Comparison of ENCODE assay signal across 10 cellular contexts in genomic region chr3:195129644-195130492, GRCh38.
DNase-seq lines count a peak whose midpoint lies in the region; ATAC-seq and TF ChIP-seq lines count a peak whose summit lies in the region.
"Had no signal": no experiment of that assay in that cellular context is flagged by ENCODE, and none has a peak within 500 bp of the region (broad histone marks: within the 10 kb centered on the region; RNA-seq: fewer than 3 reads in every experiment).

No MANE protein-coding gene starts in this region.

- CTCF ChIA-PET in activated CD4-positive, alpha-beta T cell treated with anti-CD3 and anti-CD28 coated beads, Interleukin-2, amount 10 ng/mL, durations not matched to agents 7 days and 5 days (lab: Charles Lee): interaction anchor here (0.7 to 1.4 kb wide), 5 partner anchors 8 to 442 kb away, joined by 3 to 4 read pairs (median 4); no protein-coding TSS in a partner anchor

- no peak overlapping the region for H3K4me3 ChIP-seq in endodermal cell (ENCODE audit: low read length)

- POLR2A ChIA-PET in activated CD4-positive, alpha-beta T cell treated with anti-CD3 and anti-CD28 coated beads, Interleukin-2, amount 10 ng/mL, durations not matched to agents 7 days and 5 days (lab: Charles Lee): no interaction called here

- no peaks in the 10 kb centered on the region for H3K4me1 ChIP-seq in endodermal cell (ENCODE audit: control insufficient read depth, insufficient read depth, low read length)

- no peaks in the 10 kb centered on the region for H3K27me3 ChIP-seq in endodermal cell (ENCODE audit: control insufficient read depth, insufficient read depth, low read length, poor library complexity, severe bottlenecking)

- 94 to 98% methylated on average over 11 of the region's 11 CpGs for WGBS in endodermal cell (ENCODE audit: insufficient coverage in 1 of 2, insufficient read length in 1 of 2), 2 experiments

- no peaks in the 10 kb centered on the region for H3K9me3 ChIP-seq in endodermal cell (ENCODE audit: control insufficient read depth, low read length)

- H3K36me3 ChIP-seq in endodermal cell (ENCODE audit: control insufficient read depth, insufficient read depth, low read length): peaks cover 10% of the 10 kb centered on the region

- H3K36me3 Mint-ChIP-seq in activated CD4-positive, alpha-beta T cell treated with anti-CD3 and anti-CD28 coated beads, Interleukin-2, amount 10 ng/mL, durations not matched to agents 24 days and 14 days (ENCODE audit: low read depth): peaks cover 2% of the 10 kb centered on the region
- H3K36me3 Mint-ChIP-seq in activated CD4-positive, alpha-beta T cell treated with anti-CD3 and anti-CD28 coated beads, Interleukin-2, amount 10 ng/mL, durations not matched to agents 7 days and 5 days (ENCODE audit: low read depth): no peaks in the 10 kb centered on the region
- H3K36me3 Mint-ChIP-seq in glutamatergic neuron (ENCODE audit: unreplicated experiment) (peaks cover 9% of the 10 kb centered on the region), endodermal cell (ENCODE audit: low read depth) (no peaks in the 10 kb centered on the region)
- H3K36me3 Mint-ChIP-seq: brain had no signal

- H3K9me3 Mint-ChIP-seq in activated CD4-positive, alpha-beta T cell treated with anti-CD3 and anti-CD28 coated beads, Interleukin-2, amount 10 ng/mL, durations not matched to agents 24 days and 14 days: no peaks in the 10 kb centered on the region
- H3K9me3 Mint-ChIP-seq in activated CD4-positive, alpha-beta T cell treated with anti-CD3 and anti-CD28 coated beads, Interleukin-2, amount 10 ng/mL, durations not matched to agents 7 days and 5 days: peaks cover 2% of the 10 kb centered on the region
- H3K9me3 Mint-ChIP-seq in glutamatergic neuron (ENCODE audit: unreplicated experiment) (peaks cover 5% of the 10 kb centered on the region), endodermal cell (no peaks in the 10 kb centered on the region)
- H3K9me3 Mint-ChIP-seq: brain had no signal

- no peaks in the 10 kb centered on the region for H3K27me3 Mint-ChIP-seq in activated CD4-positive, alpha-beta T cell treated with anti-CD3 and anti-CD28 coated beads, Interleukin-2, amount 10 ng/mL, durations not matched to agents 24 days and 14 days
- H3K27me3 Mint-ChIP-seq in activated CD4-positive, alpha-beta T cell treated with anti-CD3 and anti-CD28 coated beads, Interleukin-2, amount 10 ng/mL, durations not matched to agents 7 days and 5 days: no peaks in the 10 kb centered on the region
- H3K27me3 Mint-ChIP-seq in glutamatergic neuron (ENCODE audit: unreplicated experiment) (peaks cover 5% of the 10 kb centered on the region), endodermal cell (ENCODE audit: insufficient read depth) (no peaks in the 10 kb centered on the region)

- no peak overlapping the region for H3K9ac ChIP-seq in endodermal cell (ENCODE audit: extremely low read depth, low read length, poor library complexity, severe bottlenecking)
- H3K9ac ChIP-seq: parathyroid adenoma had no signal

- no peak for TF ChIP-seq CTCF in glutamatergic neuron (IDR thresholded peaks at IDR 0.05; ENCODE audit: partially characterized antibody, unreplicated experiment)
- no peak for TF ChIP-seq CTCF in endodermal cell (conservative IDR thresholded peaks at IDR 0.05)

- peaks cover 22% of the 10 kb centered on the region for H3K4me1 Mint-ChIP-seq in activated CD4-positive, alpha-beta T cell treated with anti-CD3 and anti-CD28 coated beads, Interleukin-2, amount 10 ng/mL, durations not matched to agents 24 days and 14 days
- H3K4me1 Mint-ChIP-seq in activated CD4-positive, alpha-beta T cell treated with anti-CD3 and anti-CD28 coated beads, Interleukin-2, amount 10 ng/mL, durations not matched to agents 7 days and 5 days: peaks cover 26% of the 10 kb centered on the region
- H3K4me1 Mint-ChIP-seq in glutamatergic neuron (ENCODE audit: low read depth, unreplicated experiment): peaks cover 61% of the 10 kb centered on the region
- H3K4me1 Mint-ChIP-seq in endodermal cell: peaks cover 6% of the 10 kb centered on the region

- no peak overlapping the region for H3K27ac ChIP-seq in endodermal cell (ENCODE audit: low read depth, low read length)
- H3K27ac ChIP-seq: parathyroid adenoma had no signal

- intact Hi-C loops in activated CD4-positive, alpha-beta T cell treated with anti-CD3 and anti-CD28 coated beads, Interleukin-2, amount 10 ng/mL, durations not matched to agents 24 days and 14 days (cut with micrococcal nuclease): loop anchor here (2.0 kb wide), 3 partner anchors 17 to 131 kb away; no protein-coding TSS in a partner anchor

- peak; percentile 92 for ATAC-seq in HG02759 (IDR thresholded peaks at IDR 0.05; ENCODE audit: unreplicated experiment)

- H3K4me3 Mint-ChIP-seq in activated CD4-positive, alpha-beta T cell treated with anti-CD3 and anti-CD28 coated beads, Interleukin-2, amount 10 ng/mL, durations not matched to agents 24 days and 14 days: peak overlapping the region; percentile 61
- H3K4me3 Mint-ChIP-seq in activated CD4-positive, alpha-beta T cell treated with anti-CD3 and anti-CD28 coated beads, Interleukin-2, amount 10 ng/mL, durations not matched to agents 7 days and 5 days: no peak overlapping the region
- H3K4me3 Mint-ChIP-seq in glutamatergic neuron (ENCODE audit: unreplicated experiment): no peak overlapping the region
- no peak overlapping the region for H3K4me3 Mint-ChIP-seq in endodermal cell
- H3K4me3 Mint-ChIP-seq: brain had no signal

- H3K27ac Mint-ChIP-seq in activated CD4-positive, alpha-beta T cell treated with anti-CD3 and anti-CD28 coated beads, Interleukin-2, amount 10 ng/mL, durations not matched to agents 24 days and 14 days: peak overlapping the region; percentile 89
- H3K27ac Mint-ChIP-seq in activated CD4-positive, alpha-beta T cell treated with anti-CD3 and anti-CD28 coated beads, Interleukin-2, amount 10 ng/mL, durations not matched to agents 7 days and 5 days: no peak overlapping the region
- no peak overlapping the region for H3K27ac Mint-ChIP-seq in glutamatergic neuron (ENCODE audit: unreplicated experiment)
- H3K27ac Mint-ChIP-seq in endodermal cell: no peak overlapping the region

- peak; percentile 64 for DNase-seq in activated CD4-positive, alpha-beta T cell treated with anti-CD3 and anti-CD28 coated beads, Interleukin-2, amount 10 ng/mL, durations not matched to agents 24 days and 14 days
- DNase-seq in activated CD4-positive, alpha-beta T cell treated with anti-CD3 and anti-CD28 coated beads, Interleukin-2, amount 10 ng/mL, durations not matched to agents 7 days and 5 days: no peak
- DNase-seq in activated CD4-positive, CD25-positive, alpha-beta regulatory T cell treated with anti-CD3 and anti-CD28 coated beads, Interleukin-2, amount 50 U/mL, for 72 hours: peak; percentile 61
- DNase-seq in stimulated activated CD4-positive, alpha-beta T cell treated with anti-CD3 and anti-CD28 coated beads, Interleukin-4, amount 100 ng/mL, for 1 hour: peak; percentile 15
- DNase-seq in kidney tubule cell (ENCODE audit: low spot score) (no peak), glutamatergic neuron (no peak), endodermal cell (no peak)

Comparison
In these comparisons a context has a peak if more than half of its experiments do, and no peak if none do; other contexts are left out.
1. DNase-seq: peak in activated CD4-positive, alpha-beta T cell treated with anti-CD3 and anti-CD28 coated beads, Interleukin-2, amount 10 ng/mL, durations not matched to agents 24 days and 14 days (single experiment), activated CD4-positive, CD25-positive, alpha-beta regulatory T cell treated with anti-CD3 and anti-CD28 coated beads, Interleukin-2, amount 50 U/mL, for 72 hours (single experiment) and stimulated activated CD4-positive, alpha-beta T cell treated with anti-CD3 and anti-CD28 coated beads, Interleukin-4, amount 100 ng/mL, for 1 hour (single experiment); none in activated CD4-positive, alpha-beta T cell treated with anti-CD3 and anti-CD28 coated beads, Interleukin-2, amount 10 ng/mL, durations not matched to agents 7 days and 5 days (single experiment), kidney tubule cell (single experiment), glutamatergic neuron (single experiment) and endodermal cell (single experiment).